Comparison of ENCODE assay signal across 23 cellular contexts in genomic region chr14:39406560-39406959, GRCh38. TPM values are rescaled to one million over a fixed set of nuclear protein-coding genes. Genes with fewer than 3 reads are reported as not detected.
DNase-seq lines count a peak whose midpoint lies in the region; ATAC-seq and TF ChIP-seq lines count a peak whose summit lies in the region.
"Had no signal": no experiment of that assay in that cellular context is flagged by ENCODE, and none has a peak within 500 bp of the region (broad histone marks: within the 10 kb centered on the region; RNA-seq: fewer than 3 reads in every experiment).

No MANE protein-coding gene starts in this region.

- peaks cover 2% of the 10 kb centered on the region for H3K36me3 ChIP-seq in CD4-positive, CD25-positive, alpha-beta regulatory T cell (ENCODE audit: control insufficient read depth, insufficient read depth, low read length)
- H3K36me3 ChIP-seq: MG63 had no signal

- POLR2A ChIA-PET in GM10248 (lab: Yijun Ruan, JAX): no interaction called here

- H3K9me3 Mint-ChIP-seq in activated naive CD8-positive, alpha-beta T cell (ENCODE audit: low read depth): peaks cover 12% of the 10 kb centered on the region
- H3K9me3 Mint-ChIP-seq in activated naive CD8-positive, alpha-beta T cell treated with anti-CD3 and anti-CD28 coated beads, Interleukin-2, amount 50 U/mL, for 24 hours: peaks cover 9% of the 10 kb centered on the region
- H3K9me3 Mint-ChIP-seq in CD4-positive, CD25-positive, alpha-beta regulatory T cell: peaks cover 0 to 10% (median 2%) of the 10 kb centered on the region in 7 donors
- H3K9me3 Mint-ChIP-seq in effector memory CD8-positive, alpha-beta T cell: no peaks in the 10 kb centered on the region
- peaks cover 3% of the 10 kb centered on the region for H3K9me3 Mint-ChIP-seq in memory B cell

- H3K4me1 Mint-ChIP-seq in activated naive CD8-positive, alpha-beta T cell (ENCODE audit: low read depth): peaks cover 31% of the 10 kb centered on the region
- peaks cover 17% of the 10 kb centered on the region for H3K4me1 Mint-ChIP-seq in activated naive CD8-positive, alpha-beta T cell treated with anti-CD3 and anti-CD28 coated beads, Interleukin-2, amount 50 U/mL, for 24 hours
- peaks cover 25 to 54% (median 39%) of the 10 kb centered on the region in 4 donors for H3K4me1 Mint-ChIP-seq in CD4-positive, CD25-positive, alpha-beta regulatory T cell
- peaks cover 29 to 56% of the 10 kb centered on the region in 2 donors for H3K4me1 Mint-ChIP-seq in effector memory CD8-positive, alpha-beta T cell (ENCODE audit: low read depth in 2 of 2)
- H3K4me1 Mint-ChIP-seq in memory B cell: peaks cover 16% of the 10 kb centered on the region

- peak overlapping the region; percentile 18 for H3K27ac Mint-ChIP-seq in activated naive CD8-positive, alpha-beta T cell
- H3K27ac Mint-ChIP-seq in activated naive CD8-positive, alpha-beta T cell treated with anti-CD3 and anti-CD28 coated beads, Interleukin-2, amount 50 U/mL, for 24 hours: no peak overlapping the region
- H3K27ac Mint-ChIP-seq in CD4-positive, CD25-positive, alpha-beta regulatory T cell: peak overlapping the region in 2 of 3 donors; percentile 16 to 34
- H3K27ac Mint-ChIP-seq in effector memory CD8-positive, alpha-beta T cell: peak overlapping the region in 1 of 2 donors; percentile 11
- H3K27ac Mint-ChIP-seq in memory B cell: peak overlapping the region; percentile 67

- no peaks in the 10 kb centered on the region for H3K9me3 ChIP-seq in CD4-positive, CD25-positive, alpha-beta regulatory T cell (ENCODE audit: control insufficient read depth in 2 of 2, low read length in 2 of 2)
- H3K9me3 ChIP-seq: MG63 had no signal

- CTCF ChIA-PET in GM10248 (lab: Yijun Ruan, JAX): no interaction called here

- H3K4me3 ChIP-seq in CD4-positive, CD25-positive, alpha-beta regulatory T cell (ENCODE audit: low read depth, low read length): peak overlapping the region; percentile 16
- H3K4me3 ChIP-seq: MG63 had no signal

- no peak for ATAC-seq in activated naive CD8-positive, alpha-beta T cell treated with anti-CD3 and anti-CD28 coated beads, Interleukin-2, amount 50 U/mL, for 24 hours
- no peak for ATAC-seq in CD4-positive, CD25-positive, alpha-beta regulatory T cell (ENCODE audit: low read depth in 2 of 2)
- peak; percentile 22 for ATAC-seq in effector memory CD8-positive, alpha-beta T cell (replicated peaks)
- ATAC-seq in memory B cell (ENCODE audit: low read depth): no peak
- ATAC-seq: Panc1 had no signal

- no peak for TF ChIP-seq CTCF in GM10248 (IDR thresholded peaks at IDR 0.05; ENCODE audit: control extremely low read depth, extremely low read depth, low read depth, missing control alignments)

- H3K27me3 Mint-ChIP-seq in activated naive CD8-positive, alpha-beta T cell: no peaks in the 10 kb centered on the region
- H3K27me3 Mint-ChIP-seq in activated naive CD8-positive, alpha-beta T cell treated with anti-CD3 and anti-CD28 coated beads, Interleukin-2, amount 50 U/mL, for 24 hours: no peaks in the 10 kb centered on the region
- H3K27me3 Mint-ChIP-seq in CD4-positive, CD25-positive, alpha-beta regulatory T cell: no peaks in the 10 kb centered on the region
- H3K27me3 Mint-ChIP-seq in effector memory CD8-positive, alpha-beta T cell: no peaks in the 10 kb centered on the region
- H3K27me3 Mint-ChIP-seq in memory B cell: no peaks in the 10 kb centered on the region

- H3K27me3 ChIP-seq in CD4-positive, CD25-positive, alpha-beta regulatory T cell (ENCODE audit: control insufficient read depth, insufficient read depth, low read length): no peaks in the 10 kb centered on the region
- H3K27me3 ChIP-seq: MG63 had no signal

- no peak overlapping the region for H3K4me3 Mint-ChIP-seq in activated naive CD8-positive, alpha-beta T cell
- H3K4me3 Mint-ChIP-seq in activated naive CD8-positive, alpha-beta T cell treated with anti-CD3 and anti-CD28 coated beads, Interleukin-2, amount 50 U/mL, for 24 hours: no peak overlapping the region
- H3K4me3 Mint-ChIP-seq in CD4-positive, CD25-positive, alpha-beta regulatory T cell: no peak overlapping the region
- H3K4me3 Mint-ChIP-seq in effector memory CD8-positive, alpha-beta T cell: no peak overlapping the region
- no peak overlapping the region for H3K4me3 Mint-ChIP-seq in memory B cell

- no peak for DNase-seq in activated naive CD8-positive, alpha-beta T cell treated with anti-CD3 and anti-CD28 coated beads, Interleukin-2, amount 50 U/mL, for 24 hours
- DNase-seq in CD4-positive, CD25-positive, alpha-beta regulatory T cell: no peak
- no peak for DNase-seq in effector memory CD8-positive, alpha-beta T cell
- DNase-seq in memory B cell (ENCODE audit: low spot score in 2 of 2) (no peak), GM10248 (ENCODE audit: extremely low spot score) (no peak), NCI-H2029 treated with DMSO at 0.1 percent for 48 hours (lab: John Stamatoyannopoulos, UW) (no peak), HUDEP-2 (lab: John Stamatoyannopoulos, UW; ENCODE audit: unreplicated experiment in 76 of 76) (no peak)
- DNase-seq: AML-193, COR-L47, DMS 273 treated with DMSO at 0.1 percent for 48 hours, DND-41, HCEC 1CT, Kasumi-1, MG63, NCI-H1048, NCI-H1436, NCI-H2081, NCI-H446 treated with DMSO at 0.1 percent for 48 hours, NCI-H69, Right ventricle myocardium superior had no signal

- no peak overlapping the region for H3K27ac ChIP-seq in CD4-positive, CD25-positive, alpha-beta regulatory T cell (ENCODE audit: insufficient read depth, low read length, poor library complexity, severe bottlenecking)
- H3K27ac ChIP-seq: C4-2B had no signal

- no peaks in the 10 kb centered on the region for H3K4me1 ChIP-seq in CD4-positive, CD25-positive, alpha-beta regulatory T cell (ENCODE audit: control insufficient read depth, insufficient read depth, low read length, poor library complexity, severe bottlenecking)

- peaks cover 20% of the 10 kb centered on the region for H3K36me3 Mint-ChIP-seq in activated naive CD8-positive, alpha-beta T cell
- H3K36me3 Mint-ChIP-seq in activated naive CD8-positive, alpha-beta T cell treated with anti-CD3 and anti-CD28 coated beads, Interleukin-2, amount 50 U/mL, for 24 hours (ENCODE audit: low read depth): peaks cover 14% of the 10 kb centered on the region
- peaks cover 18% of the 10 kb centered on the region for H3K36me3 Mint-ChIP-seq in CD4-positive, CD25-positive, alpha-beta regulatory T cell
- peaks cover 35% of the 10 kb centered on the region for H3K36me3 Mint-ChIP-seq in effector memory CD8-positive, alpha-beta T cell (ENCODE audit: insufficient read depth)
- peaks cover 12% of the 10 kb centered on the region for H3K36me3 Mint-ChIP-seq in memory B cell

RNA-seq across cellular contexts. Expression of gene FBXO33, which starts 25.7 kb away (rescaled TPM):
- total RNA-seq in CD4-positive, CD25-positive, alpha-beta regulatory T cell: 59.9 TPM
- polyA plus RNA-seq in CD4-positive, CD25-positive, alpha-beta regulatory T cell: 10 to 100 TPM; 16.0 to 20.2 (median 17.4) TPM
